In the genomic region with DNA sequence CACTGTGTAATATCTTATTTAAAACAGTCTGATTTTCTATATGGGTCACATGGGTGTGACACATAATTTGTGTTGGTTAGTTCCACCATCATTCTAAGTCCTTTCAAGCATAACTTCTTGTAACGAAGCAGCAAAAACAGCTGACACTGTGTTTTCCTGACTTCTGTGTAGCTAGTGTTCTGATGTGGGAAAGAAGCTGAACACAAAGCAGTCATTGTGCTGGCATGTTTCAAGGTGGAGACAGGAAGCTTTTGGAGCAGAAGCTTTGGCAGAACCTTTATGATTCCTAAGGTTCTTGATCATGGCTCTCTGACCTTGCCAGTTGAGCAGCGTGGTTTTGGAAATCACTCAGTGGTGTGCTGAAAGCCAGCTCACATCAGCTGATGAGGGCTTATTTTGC, we compare ENCODE assay signal across 20 cellular contexts.
A peak's percentile ranks its signal among the peaks of the same experiment; 100 is the strongest.
DNase-seq lines count a peak whose midpoint lies in the region; TF ChIP-seq lines count a peak whose summit lies in the region.
"Had no signal": no experiment of that assay in that cellular context is flagged by ENCODE, and none has a peak within 500 bp of the region (broad histone marks: within the 10 kb centered on the region; RNA-seq: fewer than 3 reads in every experiment).

No MANE protein-coding gene starts in this region.

- TF ChIP-seq POLR2A in thyroid gland (IDR thresholded peaks at IDR 0.05), result no peak

- peaks cover 0 to 4% of the 10 kb centered on the region in 2 donors for H3K4me1 ChIP-seq in thyroid gland
- no peaks in the 10 kb centered on the region for H3K4me1 ChIP-seq in tibial artery
- H3K4me1 ChIP-seq: Caco-2, SJSA1 had no signal

- intact Hi-C loops in thyroid gland (cut with DNase I) (no loop called here), tibial artery (cut with DNase I; ENCODE audit: low total_unique reads) (no loop called here)

- DNase-seq in COLO829 (ENCODE audit: low spot score) (peak; percentile 59), M059J (ENCODE audit: low read depth) (peak; percentile 1), islet precursor cell (peak; percentile 57), thyroid gland (peak; percentile 11 to 32), tibial artery (no peak), foreskin fibroblast (no peak), T-helper 9 cell (no peak)
- DNase-seq: AML-193; Caco-2; CD4-positive, alpha-beta T cell; NCI-H1092; NCI-H1417 treated with DMSO at 0.1 percent for 48 hours; NCI-H1694 treated with DMSO at 0.1 percent for 48 hours; NCI-H2081; NCI-H2227 treated with DMSO at 0.1 percent for 48 hours; NCI-H526 treated with DMSO at 0.1 percent for 48 hours; Right ventricle myocardium superior; RPMI8226 had no signal

- H3K27ac ChIP-seq in thyroid gland, result peak overlapping the region in 1 of 3 donors; percentile 1
- no peak overlapping the region for H3K27ac ChIP-seq in tibial artery
- H3K27ac ChIP-seq: BLaER1 treated with 17β-estradiol and CSF1 and Interleukin-3, amounts not matched to agents 10 nM and 100 nM; SJSA1 had no signal

- H3K36me3 ChIP-seq in thyroid gland (no peaks in the 10 kb centered on the region), tibial artery (no peaks in the 10 kb centered on the region)
- H3K36me3 ChIP-seq: BLaER1 treated with 17β-estradiol and CSF1 and Interleukin-3, amounts not matched to agents 10 nM and 100 nM; SJSA1 had no signal

- H3K27me3 ChIP-seq in thyroid gland (no peaks in the 10 kb centered on the region), tibial artery (no peaks in the 10 kb centered on the region)
- H3K27me3 ChIP-seq: BLaER1 treated with 17β-estradiol and CSF1 and Interleukin-3, amounts not matched to agents 10 nM and 100 nM; SJSA1 had no signal

- no peak for TF ChIP-seq CTCF in thyroid gland (IDR thresholded peaks at IDR 0.05)
- no peak for TF ChIP-seq CTCF in tibial artery (IDR thresholded peaks at IDR 0.05)
- TF ChIP-seq CTCF in foreskin fibroblast (IDR thresholded peaks at IDR 0.05; ENCODE audit: low read depth, low read length), result no peak

- WGBS in thyroid gland, 2 donors, result 27 to 34% methylated on average over 2 of the region's 2 CpGs

- H3K9me3 ChIP-seq in thyroid gland (no peaks in the 10 kb centered on the region), tibial artery (no peaks in the 10 kb centered on the region)
- H3K9me3 ChIP-seq: Caco-2, SJSA1 had no signal

- no peak overlapping the region for H3K4me3 ChIP-seq in thyroid gland (replicated peaks in 1 of 3)
- no peak overlapping the region for H3K4me3 ChIP-seq in tibial artery
- H3K4me3 ChIP-seq in foreskin fibroblast (ENCODE audit: low read depth in 1 of 2, low read length in 2 of 2), result no peak overlapping the region
- H3K4me3 ChIP-seq: BLaER1 treated with 17β-estradiol and CSF1 and Interleukin-3, amounts not matched to agents 10 nM and 100 nM; SJSA1 had no signal

Comparison
In these comparisons a context has a peak if more than half of its experiments do, and no peak if none do; other contexts are left out.
1. DNase-seq: peak in COLO829 (single experiment), M059J (single experiment), islet precursor cell (single experiment) and thyroid gland (2 of 2); none in tibial artery (0 of 2), foreskin fibroblast (0 of 2) and T-helper 9 cell (single experiment).